14 cellular contexts compared by ENCODE assay signal in genomic region chr15:89936051-89936792, GRCh38. TPM values are rescaled to one million over a fixed set of nuclear protein-coding genes. Genes with fewer than 3 reads are reported as not detected.
DNase-seq lines count a peak whose midpoint lies in the region; ATAC-seq, FAIRE-seq and TF ChIP-seq lines count a peak whose summit lies in the region.
"Had no signal": no experiment of that assay in that cellular context is flagged by ENCODE, and none has a peak within 500 bp of the region (broad histone marks: within the 10 kb centered on the region; RNA-seq: fewer than 3 reads in every experiment).

No MANE protein-coding gene starts in this region.

- H3K4me3 ChIP-seq in CD8-positive, alpha-beta T cell (ENCODE audit: low read depth, low read length), result no peak overlapping the region
- no peak overlapping the region for H3K4me3 ChIP-seq in small intestine (ENCODE audit: low read depth in 1 of 2, low read length in 2 of 2)
- H3K4me3 ChIP-seq: adrenal gland, coronary artery, SJCRH30, tibial nerve had no signal

- CTCF ChIA-PET in CD8-positive, alpha-beta T cell (lab: Charles Lee), result interaction anchor here (1.5 kb wide), 1 partner anchor 137 kb away, joined by 3 read pairs; no protein-coding TSS in a partner anchor

- POLR2A ChIA-PET in CD8-positive, alpha-beta T cell (lab: Charles Lee), result interaction anchor here (0.8 kb wide), 1 partner anchor 163 kb away, joined by 3 read pairs; no protein-coding TSS in a partner anchor

- intact Hi-C loops in CD8-positive, alpha-beta T cell (cut with DNase I, micrococcal nuclease), result no loop called here

- H3K4me1 Mint-ChIP-seq in CD8-positive, alpha-beta T cell (ENCODE audit: low read depth), result peaks cover 15% of the 10 kb centered on the region
- H3K4me1 Mint-ChIP-seq in T-helper 2 cell treated with Interferon-gamma antibody and Interleukin-4, amounts not matched to agents 5 μg/mL and 100 μg/mL, for 36 hours (ENCODE audit: low read depth), result peaks cover 24% of the 10 kb centered on the region

- no peak for FAIRE-seq in small intestine (lab: Jason Lieb, UNC)

- no peaks in the 10 kb centered on the region for H3K9me3 Mint-ChIP-seq in CD8-positive, alpha-beta T cell
- no peaks in the 10 kb centered on the region for H3K9me3 Mint-ChIP-seq in T-helper 2 cell treated with Interferon-gamma antibody and Interleukin-4, amounts not matched to agents 5 μg/mL and 100 μg/mL, for 36 hours

- H3K4me1 ChIP-seq in CD8-positive, alpha-beta T cell (ENCODE audit: insufficient read depth, low read length), result peaks cover 17% of the 10 kb centered on the region
- no peaks in the 10 kb centered on the region for H3K4me1 ChIP-seq in small intestine (ENCODE audit: control insufficient read depth in 2 of 2, insufficient read depth in 1 of 2, low read depth in 1 of 2, low read length in 1 of 2)
- H3K4me1 ChIP-seq: adrenal gland, SJCRH30, tibial nerve had no signal

- H3K36me3 ChIP-seq in CD8-positive, alpha-beta T cell (ENCODE audit: insufficient read depth, low read length), result no peaks in the 10 kb centered on the region
- no peaks in the 10 kb centered on the region for H3K36me3 ChIP-seq in small intestine (ENCODE audit: control insufficient read depth in 2 of 2, insufficient read depth in 2 of 2, low read length in 2 of 2)
- H3K36me3 ChIP-seq: adrenal gland, SJCRH30, tibial nerve had no signal

- peak; percentile 73 for ATAC-seq in CD8-positive, alpha-beta T cell
- peak; percentile 13 for ATAC-seq in esophagus mucosa

- peaks cover 7% of the 10 kb centered on the region for H3K27me3 Mint-ChIP-seq in CD8-positive, alpha-beta T cell (ENCODE audit: low read depth)
- peaks cover 10% of the 10 kb centered on the region for H3K27me3 Mint-ChIP-seq in T-helper 2 cell treated with Interferon-gamma antibody and Interleukin-4, amounts not matched to agents 5 μg/mL and 100 μg/mL, for 36 hours (ENCODE audit: low read depth)

- no peaks in the 10 kb centered on the region for H3K36me3 Mint-ChIP-seq in CD8-positive, alpha-beta T cell
- H3K36me3 Mint-ChIP-seq in T-helper 2 cell treated with Interferon-gamma antibody and Interleukin-4, amounts not matched to agents 5 μg/mL and 100 μg/mL, for 36 hours (ENCODE audit: low read depth), result no peaks in the 10 kb centered on the region

- H3K9me3 ChIP-seq in CD8-positive, alpha-beta T cell (ENCODE audit: low read length), result no peaks in the 10 kb centered on the region
- H3K9me3 ChIP-seq in small intestine (ENCODE audit: control insufficient read depth, low read depth), result no peaks in the 10 kb centered on the region
- H3K9me3 ChIP-seq: adrenal gland, SJCRH30, tibial nerve had no signal

- H3K4me3 Mint-ChIP-seq in CD8-positive, alpha-beta T cell, result no peak overlapping the region
- H3K4me3 Mint-ChIP-seq in T-helper 2 cell treated with Interferon-gamma antibody and Interleukin-4, amounts not matched to agents 5 μg/mL and 100 μg/mL, for 36 hours, result peak overlapping the region; percentile 13

- 75 to 89% (median 77%) methylated on average over 8 of the region's 8 CpGs for WGBS in small intestine, 3 donors

- TF ChIP-seq CTCF in CD8-positive, alpha-beta T cell (IDR thresholded peaks at IDR 0.05), result no peak

- peak in 2 of 7 experiments; percentile 17 to 26 for DNase-seq in CD8-positive, alpha-beta T cell
- DNase-seq in Kasumi-1 (lab: John Stamatoyannopoulos, UW) (peak; percentile 82 to 88), islet precursor cell (no peak), small intestine (no peak)
- DNase-seq in T-helper 2 cell treated with Interferon-gamma antibody and Interleukin-4, amounts not matched to agents 5 μg/mL and 100 μg/mL, for 36 hours (ENCODE audit: low spot score), result peak; percentile 21
- no peak for DNase-seq in activated CD4-positive, CD25-positive, alpha-beta regulatory T cell treated with anti-CD3 and anti-CD28 coated beads, Interleukin-2, amount 50 U/mL, for 72 hours
- DNase-seq in activated effector memory CD4-positive, alpha-beta T cell treated with anti-CD3 and anti-CD28 coated beads, Interleukin-2, amount 50 U/mL, for 16 hours, result no peak
- DNase-seq: adrenal gland, NCI-H1694 treated with DMSO at 0.1 percent for 48 hours, NCI-H526 treated with DMSO at 0.1 percent for 48 hours, SJCRH30 had no signal

- H3K27me3 ChIP-seq in CD8-positive, alpha-beta T cell (ENCODE audit: insufficient read depth, low read length), result no peaks in the 10 kb centered on the region
- no peaks in the 10 kb centered on the region for H3K27me3 ChIP-seq in small intestine (ENCODE audit: control insufficient read depth in 2 of 2, insufficient read depth in 2 of 2, low read length in 2 of 2)
- H3K27me3 ChIP-seq: adrenal gland, tibial nerve had no signal

- peak overlapping the region; percentile 25 for H3K27ac Mint-ChIP-seq in CD8-positive, alpha-beta T cell
- H3K27ac Mint-ChIP-seq in T-helper 2 cell treated with Interferon-gamma antibody and Interleukin-4, amounts not matched to agents 5 μg/mL and 100 μg/mL, for 36 hours, result peak overlapping the region; percentile 9

- no peak overlapping the region for H3K27ac ChIP-seq in CD8-positive, alpha-beta T cell (ENCODE audit: low read depth, low read length)
- no peak overlapping the region for H3K27ac ChIP-seq in small intestine (ENCODE audit: low read depth in 1 of 2, low read length in 1 of 2)
- H3K27ac ChIP-seq: adrenal gland, coronary artery, SJCRH30, tibial nerve had no signal

RNA-seq across cellular contexts. Expression of gene ARPIN, which starts 23.5 kb away (rescaled TPM):
- total RNA-seq in CD8-positive, alpha-beta T cell, result not detected
- 17.5 TPM for total RNA-seq in esophagus mucosa
- 10 to 100 TPM; 11.9 to 19.5 (median 16.3) TPM for polyA plus RNA-seq in small intestine

RNA-seq across cellular contexts. Expression of gene AP3S2, which starts 42.4 kb away (rescaled TPM):
- 10 to 100 TPM; 14.2 to 16.0 TPM for total RNA-seq in CD8-positive, alpha-beta T cell
- 20.6 TPM for total RNA-seq in esophagus mucosa
- 10 to 100 TPM; 22.7 to 33.3 (median 30.3) TPM for polyA plus RNA-seq in small intestine

Comparison
In these comparisons a context has a peak if more than half of its experiments do, and no peak if none do; other contexts are left out.
1. DNase-seq: peak in Kasumi-1 (2 of 2) and T-helper 2 cell treated with Interferon-gamma antibody and Interleukin-4, amounts not matched to agents 5 μg/mL and 100 μg/mL, for 36 hours (single experiment); none in islet precursor cell (single experiment), activated CD4-positive, CD25-positive, alpha-beta regulatory T cell treated with anti-CD3 and anti-CD28 coated beads, Interleukin-2, amount 50 U/mL, for 72 hours (single experiment), small intestine (single experiment) and activated effector memory CD4-positive, alpha-beta T cell treated with anti-CD3 and anti-CD28 coated beads, Interleukin-2, amount 50 U/mL, for 16 hours (single experiment).
2. RNA of gene ARPIN, which starts 23.5 kb away (total RNA-seq): 17.5 TPM in esophagus mucosa (single experiment); not detected in CD8-positive, alpha-beta T cell; every median in the first group is over 10 times any median in the second.